20 cellular contexts compared by ENCODE assay signal in genomic region chr3:142288032-142288638, GRCh38.
A peak's percentile ranks its signal among the peaks of the same experiment; 100 is the strongest.
DNase-seq lines count a peak whose midpoint lies in the region; ATAC-seq and TF ChIP-seq lines count a peak whose summit lies in the region.
"Had no signal": no experiment of that assay in that cellular context is flagged by ENCODE, and none has a peak within 500 bp of the region (broad histone marks: within the 10 kb centered on the region; RNA-seq: fewer than 3 reads in every experiment).

No MANE protein-coding gene starts in this region.

- H3K4me3 ChIP-seq in HCT116 (replicated peaks in 1 of 2; ENCODE audit: low read depth in 1 of 2, low read length in 2 of 2), result no peak overlapping the region
- H3K4me3 ChIP-seq in OCI-LY7 (ENCODE audit: low read depth, low read length, poor library complexity, severe bottlenecking), result no peak overlapping the region
- H3K4me3 ChIP-seq: GM23248, PC-9, SJCRH30 had no signal

- RAD21 ChIA-PET in HCT116 (lab: Charles Lee; ENCODE audit: low non-redundant PET in 1 of 2, low total read pairs in 2 of 2, uncharacterized antibody in 2 of 2, unreplicated experiment in 2 of 2), result no interaction called here

- no peaks in the 10 kb centered on the region for H3K79me2 ChIP-seq in HCT116 (ENCODE audit: insufficient read depth, low read length)
- H3K79me2 ChIP-seq in OCI-LY7 (ENCODE audit: insufficient read depth, low read depth, low read length), result no peaks in the 10 kb centered on the region

- H3K36me3 ChIP-seq in HCT116 (ENCODE audit: control insufficient read depth in 1 of 2, insufficient read depth in 2 of 2, low read length in 2 of 2), result no peaks in the 10 kb centered on the region
- H3K36me3 ChIP-seq in OCI-LY7 (ENCODE audit: insufficient read depth, low read length), result no peaks in the 10 kb centered on the region
- H3K36me3 ChIP-seq: SJCRH30 had no signal

- H3K4me1 ChIP-seq in HCT116 (ENCODE audit: control insufficient read depth in 1 of 2, insufficient read depth in 2 of 2, low read length in 2 of 2) (no peaks in the 10 kb centered on the region), OCI-LY7 (ENCODE audit: insufficient read depth, low read length, poor library complexity, severe bottlenecking) (no peaks in the 10 kb centered on the region)
- H3K4me1 ChIP-seq: SJCRH30 had no signal

- ATAC-seq in HCT116 (no peak), HG02623 (IDR thresholded peaks at IDR 0.05; ENCODE audit: unreplicated experiment) (no peak), GM21423 (IDR thresholded peaks at IDR 0.05; ENCODE audit: unreplicated experiment) (no peak)
- ATAC-seq: T-helper 17 cell had no signal

- no peak for TF ChIP-seq POLR2A in HCT116 (IDR thresholded peaks at IDR 0.05; ENCODE audit: borderline replicate concordance, extremely low read depth, insufficient read depth, insufficient read length)

- no TSS peak for BruUV-seq in HCT116 (replicated peaks; lab: Mats Ljungman, UMichigan)
- BruUV-seq in OCI-LY7 (replicated peaks; lab: Mats Ljungman, UMichigan), result no TSS peak

- no peaks in the 10 kb centered on the region for H3K9me2 ChIP-seq in HCT116 (ENCODE audit: insufficient read depth)
- no peaks in the 10 kb centered on the region for H3K9me2 ChIP-seq in OCI-LY7 (ENCODE audit: insufficient read depth, low read length)

- peak; percentile 2 for DNase-seq in ACHN
- peak; percentile 12 for DNase-seq in HCT116 (ENCODE audit: low read depth, low spot score)
- peak; percentile 28 for DNase-seq in OCI-LY7 (ENCODE audit: low spot score)
- peak; percentile 3 for DNase-seq in iPS DF 4.7 (ENCODE audit: extremely low read depth, low spot score)
- DNase-seq in HuH-7.5 (ENCODE audit: low spot score), result no peak
- DNase-seq in HEK293T (ENCODE audit: extremely low spot score), result no peak
- DNase-seq: Caco-2; CD4-positive, CD25-positive, alpha-beta regulatory T cell; DMS79 treated with DMSO at 0.1 percent for 48 hours; GM23248; HFFc6; NCI-H1105 treated with DMSO at 0.1 percent for 48 hours; NCI-H1694 treated with DMSO at 0.1 percent for 48 hours; NCI-H345; NCI-H526 treated with DMSO at 0.1 percent for 48 hours; PC-9; SJCRH30; T-helper 17 cell had no signal

- H3K9ac ChIP-seq in HCT116 (ENCODE audit: low read length), result no peak overlapping the region
- H3K9ac ChIP-seq: GM23248 had no signal

- H4K20me1 ChIP-seq in HCT116 (ENCODE audit: insufficient read depth) (no peaks in the 10 kb centered on the region), OCI-LY7 (ENCODE audit: insufficient read depth, low read length) (no peaks in the 10 kb centered on the region)

- no peak overlapping the region for H2AFZ ChIP-seq in HCT116 (ENCODE audit: low read depth, low read length, poor library complexity, severe bottlenecking)
- no peak overlapping the region for H2AFZ ChIP-seq in OCI-LY7 (ENCODE audit: low read length)
- H2AFZ ChIP-seq: GM23248, PC-9 had no signal

- H3K4me2 ChIP-seq in HCT116 (ENCODE audit: low read length), result no peak overlapping the region
- H3K4me2 ChIP-seq in OCI-LY7 (ENCODE audit: low read length), result no peak overlapping the region
- H3K4me2 ChIP-seq: PC-9 had no signal

- no peak for TF ChIP-seq RAD21 in HCT116 (IDR thresholded peaks at IDR 0.05; ENCODE audit: low read depth)

- CTCF ChIA-PET in HCT116 (lab: Charles Lee) (no interaction called here), OCI-LY7 (lab: Charles Lee; ENCODE audit: unreplicated experiment) (no interaction called here), HEK293T (lab: Yijun Ruan, JAX) (no interaction called here)

- H3K9me3 ChIP-seq in HCT116 (ENCODE audit: control insufficient read depth in 1 of 2, insufficient read depth in 1 of 2, low read depth in 1 of 2, low read length in 2 of 2) (peaks cover 15 to 21% of the 10 kb centered on the region in 2 experiments; a peak in 3 of 4 replicates), OCI-LY7 (ENCODE audit: low read length) (peaks cover 33% of the 10 kb centered on the region)

- TF ChIP-seq CTCF in HCT116 (IDR thresholded peaks at IDR 0.05 in 2 of 3, conservative IDR thresholded peaks at IDR 0.05 in 1 of 3; ENCODE audit: borderline replicate concordance in 1 of 3, insufficient read depth in 1 of 3, low read depth in 2 of 3, low read length in 2 of 3) (no peak), OCI-LY7 (conservative IDR thresholded peaks at IDR 0.05; ENCODE audit: low read length) (no peak)

- in situ Hi-C loops in ACHN (cut with HindIII; ENCODE audit: low pct_ligation_motif_present, low pct_unique_long_range_greater_than_20kb, low sequenced_read_pairs), result no loop called here

- intact Hi-C loops in HCT116 (cut with micrococcal nuclease) (loop anchor here (10.0 kb wide), 1 partner anchor 713 kb away; no protein-coding TSS in a partner anchor), OCI-LY7 (cut with micrococcal nuclease; ENCODE audit: unreplicated experiment) (loop anchor here (1.0 to 10.0 kb wide), 2 partner anchors 25 to 553 kb away; partner anchors contain the start of gene RNF7)

- no peaks in the 10 kb centered on the region for H3K27me3 ChIP-seq in HCT116 (ENCODE audit: insufficient read depth, low read length)
- H3K27me3 ChIP-seq: SJCRH30 had no signal

- POLR2A ChIA-PET in HCT116 (lab: Charles Lee), result no interaction called here
- POLR2A ChIA-PET in OCI-LY7 (lab: Charles Lee), result no interaction called here
- POLR2A ChIA-PET in HEK293T (lab: Yijun Ruan, JAX), result no interaction called here

- H3K27ac ChIP-seq in HCT116 (ENCODE audit: low read depth, low read length) (no peak overlapping the region), OCI-LY7 (ENCODE audit: low read depth, low read length, poor library complexity, severe bottlenecking) (no peak overlapping the region)
- H3K27ac ChIP-seq: GM23248, PC-9, SJCRH30 had no signal

TF ChIP-seq in HCT116, 20 proteins besides CTCF, POLR2A, EP300 and RAD21:
- peak; percentile 72; the same call in 1 of the 2 replicates for TF ChIP-seq CBX3 (IDR thresholded peaks at IDR 0.05; ENCODE audit: low read depth)
- TF ChIP-seq ATF3 (IDR thresholded peaks at IDR 0.05), result no peak
- no peak for TF ChIP-seq JUND (IDR thresholded peaks at IDR 0.05)

TF ChIP-seq in HEK293T, 16 proteins besides CTCF, POLR2A, EP300 and RAD21:
- TF ChIP-seq FOXK2 (IDR thresholded peaks at IDR 0.05), result no peak
- no peak for TF ChIP-seq SP1 (IDR thresholded peaks at IDR 0.05)
- TF ChIP-seq ZNF384 (IDR thresholded peaks at IDR 0.05), result no peak
- TF ChIP-seq SUZ12 (IDR thresholded peaks at IDR 0.05), result no peak
- no peak for TF ChIP-seq HDGF (IDR thresholded peaks at IDR 0.05; ENCODE audit: borderline replicate concordance)
- TF ChIP-seq ELF4 (IDR thresholded peaks at IDR 0.05), result no peak
- TF ChIP-seq TARDBP (IDR thresholded peaks at IDR 0.05), result no peak
- no peak for TF ChIP-seq FOXA1 (IDR thresholded peaks at IDR 0.05)
- no peak for TF ChIP-seq FOXM1 (IDR thresholded peaks at IDR 0.05; ENCODE audit: borderline replicate concordance)
- TF ChIP-seq NFRKB (IDR thresholded peaks at IDR 0.05), result no peak
- TF ChIP-seq LEF1 (IDR thresholded peaks at IDR 0.05; ENCODE audit: borderline replicate concordance), result no peak
- no peak for TF ChIP-seq CTBP1 (IDR thresholded peaks at IDR 0.05; ENCODE audit: borderline replicate concordance)
- TF ChIP-seq PKNOX1 (IDR thresholded peaks at IDR 0.05), result no peak
- TF ChIP-seq L3MBTL2 (conservative IDR thresholded peaks at IDR 0.05), result no peak
- TF ChIP-seq ARNT (IDR thresholded peaks at IDR 0.05), result no peak

Comparison
In these comparisons a context has a peak if more than half of its experiments do, and no peak if none do; other contexts are left out.
1. DNase-seq: peak in ACHN (single experiment), HCT116 (single experiment), OCI-LY7 (single experiment) and iPS DF 4.7 (single experiment); none in HuH-7.5 (single experiment) and HEK293T (single experiment).